Comparison of ENCODE assay signal across 10 cellular contexts in the genomic region with DNA sequence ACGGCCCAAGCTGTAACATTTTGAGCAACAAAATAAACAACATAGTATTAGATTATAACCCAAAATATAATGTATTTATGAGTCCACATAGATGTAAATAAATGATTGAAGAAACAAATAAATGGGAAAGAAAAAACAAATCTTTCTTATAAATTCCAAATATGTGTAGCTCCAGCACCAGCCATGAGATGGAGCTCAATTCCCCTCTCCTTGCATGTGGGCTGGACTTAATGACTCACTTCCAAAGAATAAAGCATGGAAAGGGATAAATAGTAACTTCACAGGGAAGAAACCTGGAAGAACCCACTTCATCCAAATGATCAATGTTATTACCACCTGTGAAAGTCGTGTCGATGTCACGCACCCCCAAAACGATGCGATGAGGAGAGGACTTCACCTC.
DNase-seq lines count a peak whose midpoint lies in the region; ATAC-seq and TF ChIP-seq lines count a peak whose summit lies in the region.
"Had no signal": no experiment of that assay in that cellular context is flagged by ENCODE, and none has a peak within 500 bp of the region (broad histone marks: within the 10 kb centered on the region; RNA-seq: fewer than 3 reads in every experiment).

No MANE protein-coding gene starts in this region.

- ATAC-seq in GM18909 (IDR thresholded peaks at IDR 0.05; ENCODE audit: poor library complexity, unreplicated experiment): no peak

- peak; percentile 42 for TF ChIP-seq CTCF in kidney epithelial cell (IDR thresholded peaks at IDR 0.05; ENCODE audit: insufficient read depth, low read length, poor library complexity, severe bottlenecking)

- no peak overlapping the region for H3K4me3 ChIP-seq in kidney epithelial cell (ENCODE audit: low read depth, low read length)
- H3K4me3 ChIP-seq: Peyer's patch had no signal

- no peaks in the 10 kb centered on the region for H3K36me3 ChIP-seq in kidney epithelial cell (ENCODE audit: control insufficient read depth, insufficient read depth, low read length)
- H3K36me3 ChIP-seq: Peyer's patch had no signal

- DNase-seq in AG20443 (ENCODE audit: low spot score) (peak; percentile 57), astrocyte of the hippocampus (ENCODE audit: low read depth, low spot score) (peak; percentile 45), kidney epithelial cell (ENCODE audit: low read depth) (peak; percentile 9), posterior cingulate gyrus (no peak), NCI-H2107 treated with DMSO at 0.1 percent for 48 hours (lab: John Stamatoyannopoulos, UW; ENCODE audit: unreplicated experiment) (no peak)
- no peak for DNase-seq in stimulated activated CD4-positive, alpha-beta T cell treated with anti-CD3 and anti-CD28 coated beads, Interleukin-4, amount 100 ng/mL, for 4 hours
- DNase-seq: GF-D8, Peyer's patch had no signal

- peak; percentile 83 for TF ChIP-seq RAD21 in Ishikawa (IDR thresholded peaks at IDR 0.05; ENCODE audit: low read depth)

- no peak for TF ChIP-seq EP300 in Ishikawa (IDR thresholded peaks at IDR 0.05; ENCODE audit: borderline replicate concordance)

- no peaks in the 10 kb centered on the region for H3K27me3 ChIP-seq in kidney epithelial cell (ENCODE audit: control insufficient read depth, insufficient read depth, low read length)
- H3K27me3 ChIP-seq: Peyer's patch had no signal

- intact Hi-C loops in posterior cingulate gyrus (cut with DNase I): no loop called here

TF ChIP-seq in Ishikawa, 13 proteins besides CTCF, POLR2A, EP300 and RAD21:
- TF ChIP-seq CREB1 (IDR thresholded peaks at IDR 0.05; ENCODE audit: low read depth): no peak
- TF ChIP-seq, protein P1, sequence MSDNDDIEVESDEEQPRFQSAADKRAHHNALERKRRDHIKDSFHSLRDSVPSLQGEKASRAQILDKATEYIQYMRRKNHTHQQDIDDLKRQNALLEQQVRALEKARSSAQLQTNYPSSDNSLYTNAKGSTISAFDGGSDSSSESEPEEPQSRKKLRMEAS (IDR thresholded peaks at IDR 0.05): no peak
- no peak for TF ChIP-seq CEBPB (IDR thresholded peaks at IDR 0.05)
- no peak for TF ChIP-seq FOXM1 (IDR thresholded peaks at IDR 0.05; ENCODE audit: borderline replicate concordance, low read depth)
- TF ChIP-seq YY1 (IDR thresholded peaks at IDR 0.05; ENCODE audit: low read depth): no peak
- TF ChIP-seq TCF12 (IDR thresholded peaks at IDR 0.05; ENCODE audit: low read depth): no peak
- TF ChIP-seq, protein P2, sequence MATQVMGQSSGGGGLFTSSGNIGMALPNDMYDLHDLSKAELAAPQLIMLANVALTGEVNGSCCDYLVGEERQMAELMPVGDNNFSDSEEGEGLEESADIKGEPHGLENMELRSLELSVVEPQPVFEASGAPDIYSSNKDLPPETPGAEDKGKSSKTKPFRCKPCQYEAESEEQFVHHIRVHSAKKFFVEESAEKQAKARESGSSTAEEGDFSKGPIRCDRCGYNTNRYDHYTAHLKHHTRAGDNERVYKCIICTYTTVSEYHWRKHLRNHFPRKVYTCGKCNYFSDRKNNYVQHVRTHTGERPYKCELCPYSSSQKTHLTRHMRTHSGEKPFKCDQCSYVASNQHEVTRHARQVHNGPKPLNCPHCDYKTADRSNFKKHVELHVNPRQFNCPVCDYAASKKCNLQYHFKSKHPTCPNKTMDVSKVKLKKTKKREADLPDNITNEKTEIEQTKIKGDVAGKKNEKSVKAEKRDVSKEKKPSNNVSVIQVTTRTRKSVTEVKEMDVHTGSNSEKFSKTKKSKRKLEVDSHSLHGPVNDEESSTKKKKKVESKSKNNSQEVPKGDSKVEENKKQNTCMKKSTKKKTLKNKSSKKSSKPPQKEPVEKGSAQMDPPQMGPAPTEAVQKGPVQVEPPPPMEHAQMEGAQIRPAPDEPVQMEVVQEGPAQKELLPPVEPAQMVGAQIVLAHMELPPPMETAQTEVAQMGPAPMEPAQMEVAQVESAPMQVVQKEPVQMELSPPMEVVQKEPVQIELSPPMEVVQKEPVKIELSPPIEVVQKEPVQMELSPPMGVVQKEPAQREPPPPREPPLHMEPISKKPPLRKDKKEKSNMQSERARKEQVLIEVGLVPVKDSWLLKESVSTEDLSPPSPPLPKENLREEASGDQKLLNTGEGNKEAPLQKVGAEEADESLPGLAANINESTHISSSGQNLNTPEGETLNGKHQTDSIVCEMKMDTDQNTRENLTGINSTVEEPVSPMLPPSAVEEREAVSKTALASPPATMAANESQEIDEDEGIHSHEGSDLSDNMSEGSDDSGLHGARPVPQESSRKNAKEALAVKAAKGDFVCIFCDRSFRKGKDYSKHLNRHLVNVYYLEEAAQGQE (IDR thresholded peaks at IDR 0.05; ENCODE audit: low read depth): no peak
- TF ChIP-seq, protein P3, sequence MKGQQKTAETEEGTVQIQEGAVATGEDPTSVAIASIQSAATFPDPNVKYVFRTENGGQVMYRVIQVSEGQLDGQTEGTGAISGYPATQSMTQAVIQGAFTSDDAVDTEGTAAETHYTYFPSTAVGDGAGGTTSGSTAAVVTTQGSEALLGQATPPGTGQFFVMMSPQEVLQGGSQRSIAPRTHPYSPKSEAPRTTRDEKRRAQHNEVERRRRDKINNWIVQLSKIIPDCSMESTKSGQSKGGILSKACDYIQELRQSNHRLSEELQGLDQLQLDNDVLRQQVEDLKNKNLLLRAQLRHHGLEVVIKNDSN (IDR thresholded peaks at IDR 0.05): no peak
- no peak for TF ChIP-seq NFIC (IDR thresholded peaks at IDR 0.05)
- TF ChIP-seq EGR1 (IDR thresholded peaks at IDR 0.05): no peak
- no peak for TF ChIP-seq TAF1 (IDR thresholded peaks at IDR 0.05; ENCODE audit: low read depth)
- no peak for TF ChIP-seq TEAD4 (IDR thresholded peaks at IDR 0.05)

Comparison
In these comparisons a context has a peak if more than half of its experiments do, and no peak if none do; other contexts are left out.
1. DNase-seq: peak in AG20443 (single experiment), astrocyte of the hippocampus (single experiment) and kidney epithelial cell (single experiment); none in posterior cingulate gyrus (0 of 10), stimulated activated CD4-positive, alpha-beta T cell treated with anti-CD3 and anti-CD28 coated beads, Interleukin-4, amount 100 ng/mL, for 4 hours (0 of 2) and NCI-H2107 treated with DMSO at 0.1 percent for 48 hours (single experiment).